In genomic region chr5:108765647-108766046, GRCh38 we compare ENCODE assay signal across 19 cellular contexts.
"Had no signal": no experiment of that assay in that cellular context is flagged by ENCODE, and none has a peak within 500 bp of the region (broad histone marks: within the 10 kb centered on the region; RNA-seq: fewer than 3 reads in every experiment).

No MANE protein-coding gene starts in this region.

- H3K27ac Mint-ChIP-seq: activated CD4-positive, alpha-beta T cell treated with anti-CD3 and anti-CD28 coated beads, Interleukin-2, amount 10 ng/mL, durations not matched to agents 7 days and 5 days; activated CD8-positive, alpha-beta T cell treated with anti-CD3 and anti-CD28 coated beads, Interleukin-2, amount 10 ng/mL, durations not matched to agents 7 days and 5 days; activated naive CD4-positive, alpha-beta T cell treated with anti-CD3 and anti-CD28 coated beads, Interleukin-2, amount 10 ng/mL, durations not matched to agents 7 days and 5 days; activated naive CD8-positive, alpha-beta T cell treated with anti-CD3 and anti-CD28 coated beads, Interleukin-2, amount 50 U/mL, for 24 hours; memory B cell; stimulated activated naive CD8-positive, alpha-beta T cell treated with anti-CD3 and anti-CD28 coated beads, Interleukin-15, amount 100 ng/mL, for 72 hours had no signal

- H3K4me3 ChIP-seq: ascending aorta, coronary artery, suprapubic skin, vagina had no signal

- DNase-seq: activated CD4-positive, alpha-beta T cell treated with anti-CD3 and anti-CD28 coated beads, Interleukin-2, amount 10 ng/mL, durations not matched to agents 7 days and 5 days; activated CD8-positive, alpha-beta memory T cell treated with anti-CD3 and anti-CD28 coated beads, Interleukin-2, amount 50 U/mL, for 4 hours; activated CD8-positive, alpha-beta T cell treated with anti-CD3 and anti-CD28 coated beads, Interleukin-2, amount 10 ng/mL, durations not matched to agents 7 days and 5 days; activated effector memory CD4-positive, alpha-beta T cell treated with Interleukin-2 at 50 U/mL for 16 hours; activated naive CD4-positive, alpha-beta T cell treated with anti-CD3 and anti-CD28 coated beads, Interleukin-2, amount 10 ng/mL, durations not matched to agents 7 days and 5 days; activated naive CD8-positive, alpha-beta T cell treated with anti-CD3 and anti-CD28 coated beads, Interleukin-2, amount 50 U/mL, for 24 hours; activated T-cell treated with anti-CD3 and anti-CD28 coated beads, Interleukin-2, amount 50 U/mL, for 4 hours; left ventricle myocardium superior; occipital lobe; stimulated activated naive CD8-positive, alpha-beta T cell treated with anti-CD3 and anti-CD28 coated beads, Interleukin-15, amount 100 ng/mL, for 72 hours; T-helper 9 cell; trophoblast cell had no signal

- FAIRE-seq: endometrium had no signal

- H3K36me3 ChIP-seq: ascending aorta, suprapubic skin, vagina had no signal

- H3K27me3 ChIP-seq: ascending aorta, suprapubic skin, vagina had no signal

- H3K9me3 Mint-ChIP-seq: activated CD4-positive, alpha-beta T cell treated with anti-CD3 and anti-CD28 coated beads, Interleukin-2, amount 10 ng/mL, durations not matched to agents 7 days and 5 days; activated naive CD4-positive, alpha-beta T cell treated with anti-CD3 and anti-CD28 coated beads, Interleukin-2, amount 10 ng/mL, durations not matched to agents 7 days and 5 days; activated naive CD8-positive, alpha-beta T cell treated with anti-CD3 and anti-CD28 coated beads, Interleukin-2, amount 50 U/mL, for 24 hours; activated T-cell treated with anti-CD3 and anti-CD28 coated beads, Interleukin-2, amount 50 U/mL, for 4 hours; memory B cell; stimulated activated naive CD8-positive, alpha-beta T cell treated with anti-CD3 and anti-CD28 coated beads, Interleukin-15, amount 100 ng/mL, for 72 hours had no signal

- H3K4me3 Mint-ChIP-seq: activated CD4-positive, alpha-beta T cell treated with anti-CD3 and anti-CD28 coated beads, Interleukin-2, amount 10 ng/mL, durations not matched to agents 7 days and 5 days; activated CD8-positive, alpha-beta T cell treated with anti-CD3 and anti-CD28 coated beads, Interleukin-2, amount 10 ng/mL, durations not matched to agents 7 days and 5 days; activated naive CD4-positive, alpha-beta T cell treated with anti-CD3 and anti-CD28 coated beads, Interleukin-2, amount 10 ng/mL, durations not matched to agents 7 days and 5 days; activated naive CD8-positive, alpha-beta T cell treated with anti-CD3 and anti-CD28 coated beads, Interleukin-2, amount 50 U/mL, for 24 hours; activated T-cell treated with anti-CD3 and anti-CD28 coated beads, Interleukin-2, amount 50 U/mL, for 4 hours; memory B cell; stimulated activated naive CD8-positive, alpha-beta T cell treated with anti-CD3 and anti-CD28 coated beads, Interleukin-15, amount 100 ng/mL, for 72 hours had no signal

- ATAC-seq: activated CD4-positive, CD25-positive, alpha-beta regulatory T cell treated with anti-CD3 and anti-CD28 coated beads, Interleukin-2, amount 50 U/mL, for 24 hours; activated CD8-positive, alpha-beta T cell treated with anti-CD3 and anti-CD28 coated beads, Interleukin-2, amount 10 ng/mL, durations not matched to agents 7 days and 5 days; activated naive CD8-positive, alpha-beta T cell treated with anti-CD3 and anti-CD28 coated beads, Interleukin-2, amount 50 U/mL, for 24 hours; activated T-cell treated with anti-CD3 and anti-CD28 coated beads, Interleukin-2, amount 50 U/mL, for 4 hours; left ventricle myocardium superior; stimulated activated naive CD8-positive, alpha-beta T cell treated with anti-CD3 and anti-CD28 coated beads, Interleukin-15, amount 100 ng/mL, for 72 hours had no signal

- H3K27me3 Mint-ChIP-seq: activated CD4-positive, alpha-beta T cell treated with anti-CD3 and anti-CD28 coated beads, Interleukin-2, amount 10 ng/mL, durations not matched to agents 7 days and 5 days; activated naive CD4-positive, alpha-beta T cell treated with anti-CD3 and anti-CD28 coated beads, Interleukin-2, amount 10 ng/mL, durations not matched to agents 7 days and 5 days; activated naive CD8-positive, alpha-beta T cell treated with anti-CD3 and anti-CD28 coated beads, Interleukin-2, amount 50 U/mL, for 24 hours; memory B cell; stimulated activated naive CD8-positive, alpha-beta T cell treated with anti-CD3 and anti-CD28 coated beads, Interleukin-15, amount 100 ng/mL, for 72 hours had no signal

- H3K36me3 Mint-ChIP-seq: activated naive CD4-positive, alpha-beta T cell treated with anti-CD3 and anti-CD28 coated beads, Interleukin-2, amount 10 ng/mL, durations not matched to agents 7 days and 5 days had no signal
